8 cellular contexts compared by ENCODE assay signal in the genomic region with DNA sequence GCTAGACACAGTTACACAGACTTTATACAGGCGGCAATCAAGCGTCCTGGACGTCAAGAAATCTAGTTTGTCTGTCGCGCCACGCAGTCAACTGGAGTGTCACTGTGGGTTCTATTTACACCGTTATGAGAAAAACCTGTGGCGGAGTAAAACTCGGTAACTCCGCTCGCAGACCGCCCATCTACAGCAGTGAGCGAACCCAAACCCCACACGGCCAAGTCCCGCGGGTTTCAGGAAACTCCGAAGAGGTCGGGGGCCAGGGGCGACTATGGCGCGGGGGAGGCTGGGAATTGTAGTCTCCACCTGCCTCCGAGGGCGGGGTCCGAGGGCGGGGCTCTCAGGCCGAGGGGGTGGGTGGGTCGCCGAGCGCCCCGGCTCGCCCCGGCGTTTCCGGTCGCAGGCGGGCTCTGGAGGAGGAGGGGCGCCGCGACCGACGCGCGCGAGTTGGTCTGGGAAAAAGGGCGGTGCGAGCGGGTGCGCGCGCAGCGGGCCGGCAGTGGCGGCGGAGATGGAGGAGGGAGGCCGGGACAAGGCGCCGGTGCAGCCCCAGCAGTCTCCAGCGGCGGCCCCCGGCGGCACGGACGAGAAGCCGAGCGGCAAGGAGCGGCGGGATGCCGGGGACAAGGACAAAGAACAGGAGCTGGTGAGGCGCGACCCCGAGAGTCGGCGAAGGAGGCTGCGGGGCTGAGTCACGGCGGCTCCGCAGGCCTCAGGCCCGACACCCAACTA. TPM values are rescaled to one million over a fixed set of nuclear protein-coding genes. Genes with fewer than 3 reads are reported as not detected.
DNase-seq lines count a peak whose midpoint lies in the region; ATAC-seq and TF ChIP-seq lines count a peak whose summit lies in the region.

TSS of gene PSMD2 (plus strand) at position 483 of the 729 bp plus-strand sequence. CDS start at position 509, 26 bp downstream.

- H2AFZ ChIP-seq in smooth muscle cell (ENCODE audit: low read depth), result peak within 1 kb of the TSS; percentile 83

- H4K20me1 ChIP-seq in smooth muscle cell (ENCODE audit: low read depth), result peaks cover 42% of the 10 kb centered on the region

- no peaks in the 10 kb centered on the region for H3K9me3 ChIP-seq in smooth muscle cell (replicated peaks; ENCODE audit: low read depth)

- POLR2A ChIA-PET in activated B cell treated with CpG ODN at 0.5 μM for 24 hours (lab: Charles Lee), result interaction anchor here (0.6 to 1.2 kb wide), 6 partner anchors 17 to 404 kb away, joined by 3 to 7 read pairs (median 3); partner anchors contain the start of gene FAM131A

- peak; percentile 91 for ATAC-seq in GM19025 (IDR thresholded peaks at IDR 0.05; ENCODE audit: low read depth, unreplicated experiment)
- peak; percentile 93 for ATAC-seq in HG03280 (IDR thresholded peaks at IDR 0.05; ENCODE audit: unreplicated experiment)
- peak; percentile 96 for ATAC-seq in activated B cell treated with CpG ODN at 0.5 μM for 24 hours (ENCODE audit: low read depth)

- intact Hi-C loops in activated B cell treated with CpG ODN at 0.5 μM for 24 hours (cut with micrococcal nuclease), result loop anchor here (1.0 to 5.0 kb wide), 15 partner anchors 15 to 1138 kb away; partner anchors contain the start of genes ABCC5, ABCF3, AP2M1 and CAMK2N2

- peaks cover 44% of the 10 kb centered on the region for H3K36me3 Mint-ChIP-seq in activated B cell treated with CpG ODN at 0.5 μM for 24 hours (ENCODE audit: low read depth)

- H3K27me3 ChIP-seq in smooth muscle cell (ENCODE audit: low read depth), result no peaks in the 10 kb centered on the region

- H3K27ac Mint-ChIP-seq in activated B cell treated with CpG ODN at 0.5 μM for 24 hours, result peak within 1 kb of the TSS; percentile 88

- H3F3A ChIP-seq in smooth muscle cell (ENCODE audit: low read depth), result no peaks in the 10 kb centered on the region

- peak within 1 kb of the TSS; percentile 94 for H3K9ac ChIP-seq in smooth muscle cell (ENCODE audit: low read depth)

- peak within 1 kb of the TSS; percentile 95 for H3K4me3 Mint-ChIP-seq in activated B cell treated with CpG ODN at 0.5 μM for 24 hours

- 2% methylated on average over 43 of the region's 78 CpGs for WGBS in smooth muscle cell (ENCODE audit: low lambda C conversion rate)

- H3K27me3 Mint-ChIP-seq in activated B cell treated with CpG ODN at 0.5 μM for 24 hours, result no peaks in the 10 kb centered on the region

- CTCF ChIA-PET in activated B cell treated with CpG ODN at 0.5 μM for 24 hours (lab: Charles Lee), result interaction anchor here (1.0 kb wide), 2 partner anchors 215 to 414 kb away, joined by 3 read pairs; partner anchors contain the start of gene PARL

- peak within 1 kb of the TSS; percentile 72 for H3K4me3 ChIP-seq in AG09309 (ENCODE audit: control insufficient read depth, low read depth, low read length)
- H3K4me3 ChIP-seq in cardiac fibroblast (replicated peaks in 1 of 2; ENCODE audit: low read depth in 2 of 2, low read length in 2 of 2), result peak within 1 kb of the TSS; percentile 82 to 87
- H3K4me3 ChIP-seq in smooth muscle cell, result peak within 1 kb of the TSS; percentile 90

- H3K4me2 ChIP-seq in smooth muscle cell, result peak within 1 kb of the TSS; percentile 95

- peak; percentile 75 for DNase-seq in AG09309 (ENCODE audit: low read depth)
- DNase-seq in NCI-H345 (lab: John Stamatoyannopoulos, UW), result peak; percentile 99
- peak; percentile 96 for DNase-seq in activated B cell treated with CpG ODN at 0.5 μM for 24 hours
- peak; percentile 97 to 98 for DNase-seq in cardiac fibroblast (ENCODE audit: low read depth in 2 of 2)
- DNase-seq in iPS-NIHi7 (ENCODE audit: extremely low spot score), result peak; percentile 99
- DNase-seq in smooth muscle cell (lab: John Stamatoyannopoulos, UW; ENCODE audit: unreplicated experiment), result peak; percentile 92

- H3K36me3 ChIP-seq in smooth muscle cell (ENCODE audit: low read depth), result peaks cover 20% of the 10 kb centered on the region

- H3K4me1 ChIP-seq in smooth muscle cell (ENCODE audit: low read depth), result peaks cover 12% of the 10 kb centered on the region

- TF ChIP-seq CTCF in AG09309 (IDR thresholded peaks at IDR 0.05; ENCODE audit: control insufficient read depth, insufficient read depth, low read depth, low read length, missing control alignments) (no peak), activated B cell treated with CpG ODN at 0.5 μM for 24 hours (IDR thresholded peaks at IDR 0.05) (no peak), cardiac fibroblast (IDR thresholded peaks at IDR 0.05; ENCODE audit: low read depth, low read length) (no peak), smooth muscle cell (IDR thresholded peaks at IDR 0.05; ENCODE audit: borderline replicate concordance, insufficient read depth, poor library complexity, severe bottlenecking) (no peak)

- peaks cover 23% of the 10 kb centered on the region for H3K4me1 Mint-ChIP-seq in activated B cell treated with CpG ODN at 0.5 μM for 24 hours

- H3K79me2 ChIP-seq in smooth muscle cell (ENCODE audit: low read depth), result peaks cover 44% of the 10 kb centered on the region

- H3K27ac ChIP-seq in smooth muscle cell (ENCODE audit: low read depth), result peak within 1 kb of the TSS; percentile 92

- no peaks in the 10 kb centered on the region for H3K9me3 Mint-ChIP-seq in activated B cell treated with CpG ODN at 0.5 μM for 24 hours

RNA-seq across cellular contexts. Expression of gene PSMD2, which starts in this region (rescaled TPM):
- total RNA-seq in activated B cell treated with CpG ODN at 0.5 μM for 24 hours (206 and 210 TPM in 2 replicates), smooth muscle cell (303 and 315 TPM in 2 replicates)
- polyA plus RNA-seq in smooth muscle cell, result 356 and 400 TPM in 2 replicates

Comparison
In these comparisons a context has a peak if more than half of its experiments do, and no peak if none do; other contexts are left out.
1. Peak in every context shown above with its lines: DNase-seq, ATAC-seq, H3K4me3 ChIP-seq and H3K27ac ChIP-seq.